Comparison of ENCODE assay signal across 12 cellular contexts in genomic region chr16:66502020-66502913, GRCh38. TPM values are rescaled to one million over a fixed set of nuclear protein-coding genes. Genes with fewer than 3 reads are reported as not detected.
A peak's percentile ranks its signal among the peaks of the same experiment; 100 is the strongest.
DNase-seq lines count a peak whose midpoint lies in the region; ATAC-seq and TF ChIP-seq lines count a peak whose summit lies in the region.
"Had no signal": no experiment of that assay in that cellular context is flagged by ENCODE, and none has a peak within 500 bp of the region (broad histone marks: within the 10 kb centered on the region; RNA-seq: fewer than 3 reads in every experiment).

No MANE protein-coding gene starts in this region.

- DNase-seq in HFFc6 = no peak
- DNase-seq in chondrocyte (ENCODE audit: low spot score) = peak; percentile 15
- DNase-seq in left lobe of liver (ENCODE audit: low spot score) = peak; percentile 92
- peak; percentile 88 to 94 for DNase-seq in tibial nerve (ENCODE audit: low spot score in 2 of 2)
- DNase-seq in MM.1S = no peak
- DNase-seq in T-helper 17 cell = no peak
- no peak for DNase-seq in activated naive CD4-positive, alpha-beta T cell treated with Interleukin-2 at 50 U/mL for 16 hours
- DNase-seq: activated T-cell treated with anti-CD3 and anti-CD28 coated beads, Interleukin-2, amount 50 U/mL, for 24 hours; DMS79; stimulated activated CD4-positive, alpha-beta T cell treated with anti-CD3 and anti-CD28 coated beads, Interleukin-4, amount 100 ng/mL, for 4 hours had no signal

- no peak for TF ChIP-seq POLR2A in tibial nerve (IDR thresholded peaks at IDR 0.05)

- no peaks in the 10 kb centered on the region for H3K27me3 ChIP-seq in tibial nerve
- no peaks in the 10 kb centered on the region for H3K27me3 ChIP-seq in MM.1S (replicated peaks; ENCODE audit: insufficient read depth, low read length)

- H3K4me3 ChIP-seq in tibial nerve (peak overlapping the region in 1 of 4 donors; percentile 3), MM.1S (ENCODE audit: low read length) (no peak overlapping the region)
- H3K4me3 ChIP-seq: HAP-1 had no signal

- H3K27me3 Mint-ChIP-seq in HFFc6 (ENCODE audit: insufficient read depth) (peaks cover 7% of the 10 kb centered on the region), chondrocyte (ENCODE audit: low read depth) (no peaks in the 10 kb centered on the region), T-helper 17 cell (no peaks in the 10 kb centered on the region)
- H3K27me3 Mint-ChIP-seq: activated T-cell treated with anti-CD3 and anti-CD28 coated beads, Interleukin-2, amount 50 U/mL, for 24 hours; central memory CD8-positive, alpha-beta T cell had no signal

- peak; percentile 79 for ATAC-seq in left lobe of liver
- no peak for ATAC-seq in T-helper 17 cell

- H3K36me3 ChIP-seq in tibial nerve = peaks cover 0 to 8% (median 0%) of the 10 kb centered on the region in 3 donors
- H3K36me3 ChIP-seq in MM.1S (replicated peaks; ENCODE audit: insufficient read depth, low read length) = no peaks in the 10 kb centered on the region
- H3K36me3 ChIP-seq: HAP-1 had no signal

- H3K4me2 ChIP-seq in MM.1S (ENCODE audit: low read depth, low read length) = no peak overlapping the region

- H3K4me3 Mint-ChIP-seq in HFFc6 (peak overlapping the region; percentile 55; the same call in 1 of the 2 replicates), chondrocyte (ENCODE audit: unreplicated experiment) (no peak overlapping the region), T-helper 17 cell (no peak overlapping the region)
- H3K4me3 Mint-ChIP-seq: activated T-cell treated with anti-CD3 and anti-CD28 coated beads, Interleukin-2, amount 50 U/mL, for 24 hours; central memory CD8-positive, alpha-beta T cell had no signal

- H3K79me2 ChIP-seq in MM.1S (ENCODE audit: low read length) = no peaks in the 10 kb centered on the region

- H3K9me3 ChIP-seq in tibial nerve = no peaks in the 10 kb centered on the region
- H3K9me3 ChIP-seq in MM.1S (replicated peaks; ENCODE audit: insufficient read depth, low read length) = no peaks in the 10 kb centered on the region
- H3K9me3 ChIP-seq in T-helper 17 cell (ENCODE audit: control insufficient read depth, low read length, poor library complexity, severe bottlenecking) = no peaks in the 10 kb centered on the region
- H3K9me3 ChIP-seq: HAP-1 had no signal

- no peak overlapping the region for H3K9ac ChIP-seq in MM.1S (ENCODE audit: low read length)

- H3F3A ChIP-seq in MM.1S (ENCODE audit: insufficient read depth, low read length) = no peaks in the 10 kb centered on the region

- H3K4me1 Mint-ChIP-seq in HFFc6 (ENCODE audit: low read depth) = peaks cover 23% of the 10 kb centered on the region
- H3K4me1 Mint-ChIP-seq in chondrocyte (ENCODE audit: low read depth) = peaks cover 20% of the 10 kb centered on the region
- H3K4me1 Mint-ChIP-seq in T-helper 17 cell = peaks cover 3% of the 10 kb centered on the region

- H4K20me1 ChIP-seq in MM.1S (ENCODE audit: insufficient read depth, low read length) = no peaks in the 10 kb centered on the region

- TF ChIP-seq CTCF in HFFc6 (IDR thresholded peaks at IDR 0.05) (no peak), chondrocyte (IDR thresholded peaks at IDR 0.05) (no peak), tibial nerve (IDR thresholded peaks at IDR 0.05) (no peak), MM.1S (IDR thresholded peaks at IDR 0.05; ENCODE audit: low read length) (no peak)

- H3K4me1 ChIP-seq in tibial nerve = peaks cover 0 to 27% (median 13%) of the 10 kb centered on the region in 4 donors
- H3K4me1 ChIP-seq in MM.1S (ENCODE audit: low read length) = no peaks in the 10 kb centered on the region
- H3K4me1 ChIP-seq: HAP-1 had no signal

- peaks cover 8% of the 10 kb centered on the region; the same call in 1 of the 2 replicates for H3K36me3 Mint-ChIP-seq in HFFc6 (ENCODE audit: low read depth)
- peaks cover 5% of the 10 kb centered on the region for H3K36me3 Mint-ChIP-seq in chondrocyte (ENCODE audit: low read depth)
- no peaks in the 10 kb centered on the region for H3K36me3 Mint-ChIP-seq in T-helper 17 cell (ENCODE audit: low read depth)

- no peaks in the 10 kb centered on the region for H3K9me2 ChIP-seq in MM.1S (replicated peaks; ENCODE audit: insufficient read depth, low read length)

- H3K27ac ChIP-seq in tibial nerve (peak overlapping the region in 3 of 4 donors; percentile 28 to 73 (median 67)), MM.1S (ENCODE audit: low read length) (no peak overlapping the region)

- TF ChIP-seq EP300 in tibial nerve (IDR thresholded peaks at IDR 0.05) = peak; percentile 41 to 91

- WGBS in tibial nerve, 2 donors = 58 to 63% methylated on average over 12 of the region's 12 CpGs

- no peaks in the 10 kb centered on the region for H3K9me3 Mint-ChIP-seq in HFFc6
- H3K9me3 Mint-ChIP-seq in chondrocyte (ENCODE audit: low read depth) = no peaks in the 10 kb centered on the region
- H3K9me3 Mint-ChIP-seq: activated T-cell treated with anti-CD3 and anti-CD28 coated beads, Interleukin-2, amount 50 U/mL, for 24 hours; central memory CD8-positive, alpha-beta T cell had no signal

- no peak overlapping the region for H2AFZ ChIP-seq in MM.1S (ENCODE audit: low read length)

- peak overlapping the region; percentile 67 for H3K27ac Mint-ChIP-seq in HFFc6
- H3K27ac Mint-ChIP-seq in chondrocyte (ENCODE audit: unreplicated experiment) = peak overlapping the region; percentile 79
- no peak overlapping the region for H3K27ac Mint-ChIP-seq in T-helper 17 cell
- H3K27ac Mint-ChIP-seq: activated T-cell treated with anti-CD3 and anti-CD28 coated beads, Interleukin-2, amount 50 U/mL, for 24 hours had no signal

RNA-seq across cellular contexts. Expression of gene TK2, which starts 47.7 kb away (rescaled TPM):
- 10 to 100 TPM; 29.1 to 43.8 (median 32.6) TPM for total RNA-seq in HFFc6 (2021; fragmentation: NEBNext Ultra II Directional; extraction: Animal tissue kit (Norgen Biotek cat#: 25700))
- total RNA-seq in chondrocyte = 30.4 to 34.3 TPM (median 33.6 TPM) in 3 replicates
- total RNA-seq in left lobe of liver = 39.0 TPM
- 10 to 100 TPM; 42.3 to 81.8 (median 64.7) TPM for total RNA-seq in tibial nerve
- total RNA-seq in T-helper 17 cell = 1 to 10 TPM; 7.1 to 9.4 TPM

RNA-seq across cellular contexts. Expression of gene CKLF, which starts 50.1 kb away (rescaled TPM):
- total RNA-seq in HFFc6 (2021; fragmentation: NEBNext Ultra II Directional; extraction: Animal tissue kit (Norgen Biotek cat#: 25700)) = 10 to 100 TPM; 44.7 to 61.4 (median 56.8) TPM
- total RNA-seq in chondrocyte = 47.3 to 52.8 TPM (median 51.9 TPM) in 3 replicates
- 10.5 TPM for total RNA-seq in left lobe of liver
- 10 to 100 TPM; 31.8 to 75.4 (median 35.6) TPM for total RNA-seq in tibial nerve
- total RNA-seq in T-helper 17 cell = 10 to 100 TPM; 41.6 to 42.5 TPM

Comparison
In these comparisons a context has a peak if more than half of its experiments do, and no peak if none do; other contexts are left out.
1. DNase-seq: peak in chondrocyte (single experiment), left lobe of liver (single experiment) and tibial nerve (2 of 2); none in HFFc6 (single experiment), MM.1S (single experiment), T-helper 17 cell (0 of 3) and activated naive CD4-positive, alpha-beta T cell treated with Interleukin-2 at 50 U/mL for 16 hours (single experiment).